1 cellular context compared by ENCODE assay signal in genomic region chr9:95874303-95874988, GRCh38.
TF ChIP-seq lines count a peak whose summit lies in the region.

No MANE protein-coding gene starts in this region.

TF ChIP-seq in H1, 55 proteins besides CTCF, POLR2A, EP300 and RAD21:
- TF ChIP-seq TEAD4 (IDR thresholded peaks at IDR 0.05; ENCODE audit: low read depth, low read length) (0 out of 2 replicates have a peak, but pooled peaks have one; percentile 28), HDAC2 (IDR thresholded peaks at IDR 0.05; ENCODE audit: borderline replicate concordance in 1 of 2, low read depth in 2 of 2, low read length in 2 of 2) (no peak)
